In genomic region chr13:76634431-76635191, GRCh38 we compare ENCODE assay signal across 23 cellular contexts.
DNase-seq lines count a peak whose midpoint lies in the region; ATAC-seq and TF ChIP-seq lines count a peak whose summit lies in the region.
"Had no signal": no experiment of that assay in that cellular context is flagged by ENCODE, and none has a peak within 500 bp of the region (broad histone marks: within the 10 kb centered on the region; RNA-seq: fewer than 3 reads in every experiment).

No MANE protein-coding gene starts in this region.

- POLR2A ChIA-PET in PC-9 (lab: Charles Lee; ENCODE audit: unreplicated experiment): no interaction called here

- H3K27me3 ChIP-seq in GM06990 (replicated peaks; ENCODE audit: control insufficient read depth, insufficient read depth, low read length) (no peaks in the 10 kb centered on the region), PC-9 (ENCODE audit: insufficient read depth, low read depth) (no peaks in the 10 kb centered on the region)
- H3K27me3 ChIP-seq: BLaER1 had no signal

- in situ Hi-C loops in GM13977 (cut with MboI; ENCODE audit: low pct_unique_long_range_greater_than_20kb, low sequenced_read_pairs, unreplicated experiment): no loop called here

- H3K4me3 ChIP-seq in GM06990 (replicated peaks; ENCODE audit: low read depth, low read length) (no peak overlapping the region), PC-9 (no peak overlapping the region)
- H3K4me3 ChIP-seq: BLaER1, GM23248, K562 had no signal

- intact Hi-C loops in PC-9 (cut with micrococcal nuclease; ENCODE audit: unreplicated experiment): no loop called here

- H3K36me3 ChIP-seq in GM06990 (ENCODE audit: control insufficient read depth, insufficient read depth, low read length): no peaks in the 10 kb centered on the region
- H3K36me3 ChIP-seq in PC-9 (ENCODE audit: low read depth): no peaks in the 10 kb centered on the region
- H3K36me3 ChIP-seq: BLaER1 had no signal

- H2AFZ ChIP-seq in PC-9: no peak overlapping the region
- H2AFZ ChIP-seq: GM23248 had no signal

- no peaks in the 10 kb centered on the region for H3K79me2 ChIP-seq in PC-9 (ENCODE audit: low read depth)

- H3K9me3 ChIP-seq in PC-9 (ENCODE audit: insufficient read depth, low read depth): no peaks in the 10 kb centered on the region
- H3K9me3 ChIP-seq: BLaER1 had no signal

- DNase-seq in GM06990 (ENCODE audit: extremely low read depth, insufficient read length): peak; percentile 24
- DNase-seq in SK-N-DZ (ENCODE audit: low spot score): peak; percentile 94
- DNase-seq in COR-L47 (lab: John Stamatoyannopoulos, UW): no peak
- no peak for DNase-seq in GM13977 (ENCODE audit: low spot score)
- DNase-seq in T-helper 1 cell: no peak
- DNase-seq in PC-9: no peak
- DNase-seq: 8988T; CD4-positive, CD25-positive, alpha-beta regulatory T cell; GM23248; H7; Kasumi-1; NCI-H1436; NCI-H187; NCI-H446; NCI-H524 treated with DMSO at 0.1 percent for 48 hours; NCI-H774; SHP77 had no signal

- CTCF ChIA-PET in PC-9 (lab: Charles Lee): no interaction called here

- no peaks in the 10 kb centered on the region for H3K9me2 ChIP-seq in PC-9 (ENCODE audit: insufficient read depth)

- BruUV-seq in PC-9 (replicated peaks; lab: Mats Ljungman, UMichigan): no TSS peak

- no peak overlapping the region for H3K27ac ChIP-seq in PC-9
- H3K27ac ChIP-seq: BLaER1, GM23248, RWPE1 had no signal

- H4K20me1 ChIP-seq in PC-9 (ENCODE audit: insufficient read depth): no peaks in the 10 kb centered on the region
- H4K20me1 ChIP-seq: BLaER1 had no signal

- H3K4me1 ChIP-seq in PC-9 (replicated peaks; ENCODE audit: insufficient read depth): no peaks in the 10 kb centered on the region

- H3K4me2 ChIP-seq in PC-9: no peak overlapping the region
- H3K4me2 ChIP-seq: BLaER1 had no signal

- no peaks in the 10 kb centered on the region for H3F3A ChIP-seq in PC-9 (ENCODE audit: insufficient read depth, low read depth)

- ATAC-seq in GM18867 (IDR thresholded peaks at IDR 0.05; ENCODE audit: unreplicated experiment): peak; percentile 55
- ATAC-seq in HG02852 (IDR thresholded peaks at IDR 0.05; ENCODE audit: unreplicated experiment): peak; percentile 46
- ATAC-seq: K562, Panc1 had no signal

- TF ChIP-seq CTCF in GM06990 (IDR thresholded peaks at IDR 0.05; ENCODE audit: insufficient read depth, low read length, poor library complexity, severe bottlenecking): no peak
- no peak for TF ChIP-seq CTCF in GM13977 (IDR thresholded peaks at IDR 0.05; ENCODE audit: extremely low read depth, insufficient read depth, missing control alignments)
- no peak for TF ChIP-seq CTCF in PC-9 (conservative IDR thresholded peaks at IDR 0.05)

Comparison
In these comparisons a context has a peak if more than half of its experiments do, and no peak if none do; other contexts are left out.
1. DNase-seq: peak in GM06990 (single experiment) and SK-N-DZ (single experiment); none in COR-L47 (single experiment), GM13977 (single experiment), T-helper 1 cell (0 of 5) and PC-9 (0 of 2).